8 cellular contexts compared by ENCODE assay signal in genomic region chr2:207504513-207505171, GRCh38. TPM values are rescaled to one million over a fixed set of nuclear protein-coding genes. Genes with fewer than 3 reads are reported as not detected.
DNase-seq lines count a peak whose midpoint lies in the region; ATAC-seq and TF ChIP-seq lines count a peak whose summit lies in the region.

No MANE protein-coding gene starts in this region.

- no peaks in the 10 kb centered on the region for H3K27me3 ChIP-seq in GM23338 (ENCODE audit: insufficient read depth)

- H3K4me2 ChIP-seq in GM23338: peak overlapping the region; percentile 58

- H3K4me1 ChIP-seq in GM23338 (ENCODE audit: insufficient read depth): peaks cover 28% of the 10 kb centered on the region

- H3K27ac Mint-ChIP-seq in GM23338: 0 out of 2 replicates have a peak overlapping the region, but pooled peaks have one; percentile 67

- intact Hi-C loops in posterior vena cava (cut with DNase I): no loop called here

- peak overlapping the region; percentile 1; the same call in 1 of the 2 replicates for H2AFZ ChIP-seq in GM23338

- H3K4me3 Mint-ChIP-seq in GM23338: peak overlapping the region; percentile 1

- H3K36me3 Mint-ChIP-seq in GM23338 (ENCODE audit: low read depth): no peaks in the 10 kb centered on the region

- peak overlapping the region; percentile 67 for H3K27ac ChIP-seq in GM23338 (ENCODE audit: low read depth)

- peaks cover 7% of the 10 kb centered on the region for H3K27me3 Mint-ChIP-seq in GM23338 (ENCODE audit: insufficient read depth, low read depth, poor library complexity)

- H3K9me2 ChIP-seq in GM23338 (ENCODE audit: insufficient read depth): no peaks in the 10 kb centered on the region

- no peaks in the 10 kb centered on the region for H3K79me2 ChIP-seq in GM23338 (replicated peaks; ENCODE audit: insufficient read depth)

- TF ChIP-seq CTCF in GM23338 (conservative IDR thresholded peaks at IDR 0.05; ENCODE audit: low read depth in 2 of 2): no peak
- peak; percentile 36 for TF ChIP-seq CTCF in fibroblast of the aortic adventitia (IDR thresholded peaks at IDR 0.05; ENCODE audit: insufficient read depth, low read length)

- no peaks in the 10 kb centered on the region for H4K20me1 ChIP-seq in GM23338 (replicated peaks; ENCODE audit: insufficient read depth)

- H3K4me3 ChIP-seq in GM23338 (0 out of 2 replicates have a peak overlapping the region, but pooled peaks have one; percentile 7), fibroblast of the aortic adventitia (ENCODE audit: low read depth, low read length) (peak overlapping the region; percentile 31)

- no peaks in the 10 kb centered on the region for H3K9me3 Mint-ChIP-seq in GM23338

- H3K4me1 Mint-ChIP-seq in GM23338: peaks cover 41% of the 10 kb centered on the region

- DNase-seq in GM23338 (ENCODE audit: low spot score) (peak; percentile 35), fibroblast of the aortic adventitia (ENCODE audit: low read depth) (peak; percentile 91), renal cortical epithelial cell (ENCODE audit: low read depth) (peak; percentile 56), mesenteric fat pad (ENCODE audit: low spot score) (no peak), NCI-H187 (lab: John Stamatoyannopoulos, UW) (no peak), NCI-H524 treated with DMSO at 0.1 percent for 48 hours (lab: John Stamatoyannopoulos, UW) (no peak), posterior vena cava (ENCODE audit: low spot score) (no peak)

- H3K36me3 ChIP-seq in GM23338 (ENCODE audit: insufficient read depth): no peaks in the 10 kb centered on the region

- 0 out of 2 replicates have a peak, but pooled peaks cover 5% of the 10 kb centered on the region for H3F3A ChIP-seq in GM23338 (replicated peaks; ENCODE audit: low read depth)

- peak; percentile 76 for ATAC-seq in GM23338
- ATAC-seq in SK-N-SH treated with all-trans-retinoic acid at 6 μM for 48 hours: peak; percentile 82

TF ChIP-seq in GM23338, 12 proteins besides CTCF, POLR2A, EP300 and RAD21 (continues in another document):
- no peak for TF ChIP-seq ETS1 (IDR thresholded peaks at IDR 0.05)
- TF ChIP-seq REST (IDR thresholded peaks at IDR 0.05; ENCODE audit: unreplicated experiment): no peak
- no peak for TF ChIP-seq NANOG (IDR thresholded peaks at IDR 0.05; ENCODE audit: borderline replicate concordance)

TF ChIP-seq in SK-N-SH treated with all-trans-retinoic acid at 6 μM for 48 hours, 23 proteins besides CTCF, POLR2A, EP300 and RAD21:
- TF ChIP-seq PATZ1 (CRISPR knock-in tag; IDR thresholded peaks at IDR 0.05; ENCODE audit: borderline replicate concordance) (no peak), ZFP3 (CRISPR knock-in tag; IDR thresholded peaks at IDR 0.05) (no peak), ESRRG (CRISPR knock-in tag; IDR thresholded peaks at IDR 0.05) (no peak), TCF4 (CRISPR knock-in tag; IDR thresholded peaks at IDR 0.05; ENCODE audit: borderline replicate concordance) (no peak), ZNF565 (CRISPR knock-in tag; conservative IDR thresholded peaks at IDR 0.05; ENCODE audit: low read depth) (no peak), CSDC2 (CRISPR knock-in tag; IDR thresholded peaks at IDR 0.05) (no peak), BACH2 (CRISPR knock-in tag; IDR thresholded peaks at IDR 0.05; ENCODE audit: borderline replicate concordance) (no peak), ISL1 (CRISPR knock-in tag; IDR thresholded peaks at IDR 0.05) (no peak)
TF ChIP-seq in SK-N-SH treated with all-trans-retinoic acid at 6 μM for 48 hours: peak in this region for 0.

RNA-seq across cellular contexts. Expression of gene CREB1, which starts 25.1 kb away (rescaled TPM):
- 94.4 and 104 TPM in 2 replicates for total RNA-seq in GM23338 (2014; rRNA removed; shearing (Covaris generic))
- polyA plus RNA-seq in GM23338 (2016; fragmentation: Nextera tagmentation; extraction: Ambion mirVana): 27.2 and 40.3 TPM in 2 replicates
- total RNA-seq in fibroblast of the aortic adventitia (ENCODE audit: low replicate concordance): 28.6 and 52.4 TPM in 2 replicates
- 41.3 and 68.4 TPM in 2 replicates for total RNA-seq in renal cortical epithelial cell
- 76.8 TPM for total RNA-seq in mesenteric fat pad
- total RNA-seq in posterior vena cava: 10 to 100 TPM; 62.0 to 67.9 TPM

Comparison
In these comparisons a context has a peak if more than half of its experiments do, and no peak if none do; other contexts are left out.
1. DNase-seq: peak in GM23338 (single experiment), fibroblast of the aortic adventitia (single experiment) and renal cortical epithelial cell (single experiment); none in mesenteric fat pad (single experiment), NCI-H187 (0 of 2), NCI-H524 treated with DMSO at 0.1 percent for 48 hours (single experiment) and posterior vena cava (single experiment).